15 cellular contexts compared by ENCODE assay signal in genomic region chr2:43758738-43759137, GRCh38. TPM values are rescaled to one million over a fixed set of nuclear protein-coding genes. Genes with fewer than 3 reads are reported as not detected.
DNase-seq lines count a peak whose midpoint lies in the region; ATAC-seq and TF ChIP-seq lines count a peak whose summit lies in the region.
"Had no signal": no experiment of that assay in that cellular context is flagged by ENCODE, and none has a peak within 500 bp of the region (broad histone marks: within the 10 kb centered on the region; RNA-seq: fewer than 3 reads in every experiment).

No MANE protein-coding gene starts in this region.

- DNase-seq in HCT116 (ENCODE audit: low read depth, low spot score), result no peak
- DNase-seq in MCF 10A (ENCODE audit: unreplicated experiment), result no peak
- DNase-seq in left lung, result no peak
- no peak for DNase-seq in thoracic aorta (ENCODE audit: low spot score)
- DNase-seq in GOT3 (lab: John Stamatoyannopoulos, UW), result no peak
- no peak for DNase-seq in activated T-cell treated with anti-CD3 and anti-CD28 coated beads, Interleukin-2, amount 50 U/mL, for 1 hour
- DNase-seq: activated CD4-positive, alpha-beta T cell treated with anti-CD3 and anti-CD28 coated beads, Interleukin-2, amount 50 U/mL, for 48 hours; activated naive CD4-positive, alpha-beta T cell treated with anti-CD3 and anti-CD28 coated beads, Interleukin-2, amount 50 U/mL, for 16 hours; head of caudate nucleus; NCI-H1436 treated with DMSO at 0.1 percent for 48 hours; NCI-H82; T-cell had no signal

- RAD21 ChIA-PET in HCT116 (lab: Charles Lee; ENCODE audit: low non-redundant PET in 1 of 2, low total read pairs in 2 of 2, uncharacterized antibody in 2 of 2, unreplicated experiment in 2 of 2), result no interaction called here

- no peak overlapping the region for H2AFZ ChIP-seq in HCT116 (ENCODE audit: low read depth, low read length, poor library complexity, severe bottlenecking)
- H2AFZ ChIP-seq: parathyroid adenoma had no signal

- H3K4me1 ChIP-seq in HCT116 (ENCODE audit: control insufficient read depth in 1 of 2, insufficient read depth in 2 of 2, low read length in 2 of 2) (peaks cover 0 to 17% of the 10 kb centered on the region in 2 experiments; a peak in 2 of 4 replicates), left lung (no peaks in the 10 kb centered on the region), thoracic aorta (ENCODE audit: control insufficient read depth in 1 of 2, low read depth in 2 of 2) (peaks cover 6 to 14% of the 10 kb centered on the region in 2 donors)
- H3K4me1 ChIP-seq: parathyroid adenoma had no signal

- ATAC-seq in HCT116, result peak; percentile 22; the same call in 1 of the 2 replicates
- peak; percentile 30 for ATAC-seq in left lung
- ATAC-seq in thoracic aorta (ENCODE audit: insufficient number of reproducible peaks, low FRiP score, low read depth), result peak; percentile 30
- ATAC-seq in GM18498 (IDR thresholded peaks at IDR 0.05; ENCODE audit: unreplicated experiment), result no peak
- no peak for ATAC-seq in activated T-helper 17 cell treated with anti-CD3 and anti-CD28 coated beads, Interleukin-2, amount 50 U/mL, for 72 hours (replicated peaks)
- ATAC-seq: T-cell had no signal

- TF ChIP-seq RAD21 in HCT116 (IDR thresholded peaks at IDR 0.05; ENCODE audit: low read depth), result no peak

- H3K79me2 ChIP-seq in HCT116 (ENCODE audit: insufficient read depth, low read length), result no peaks in the 10 kb centered on the region
- H3K79me2 ChIP-seq: parathyroid adenoma had no signal

- H3K9ac ChIP-seq in HCT116 (ENCODE audit: low read length), result no peak overlapping the region
- H3K9ac ChIP-seq: parathyroid adenoma had no signal

- H3K9me3 Mint-ChIP-seq in MCF 10A (ENCODE audit: unreplicated experiment), result no peaks in the 10 kb centered on the region
- H3K9me3 Mint-ChIP-seq in activated T-helper 17 cell treated with anti-CD3 and anti-CD28 coated beads, Interleukin-2, amount 50 U/mL, for 72 hours, result no peaks in the 10 kb centered on the region
- H3K9me3 Mint-ChIP-seq: T-cell had no signal

- peaks cover 14% of the 10 kb centered on the region for H3K4me1 Mint-ChIP-seq in MCF 10A (ENCODE audit: insufficient read depth, unreplicated experiment)
- no peaks in the 10 kb centered on the region for H3K4me1 Mint-ChIP-seq in activated T-helper 17 cell treated with anti-CD3 and anti-CD28 coated beads, Interleukin-2, amount 50 U/mL, for 72 hours
- H3K4me1 Mint-ChIP-seq: T-cell had no signal

- no peaks in the 10 kb centered on the region for H3K27me3 Mint-ChIP-seq in MCF 10A (ENCODE audit: insufficient read depth, unreplicated experiment)
- no peaks in the 10 kb centered on the region for H3K27me3 Mint-ChIP-seq in activated T-helper 17 cell treated with anti-CD3 and anti-CD28 coated beads, Interleukin-2, amount 50 U/mL, for 72 hours

- H3K9me2 ChIP-seq in HCT116 (ENCODE audit: insufficient read depth), result no peaks in the 10 kb centered on the region

- CTCF ChIA-PET in HCT116 (lab: Charles Lee) (no interaction called here), MCF 10A (lab: Yijun Ruan, JAX) (interaction anchor here (1.0 kb wide), 1 partner anchor 22 kb away, joined by 3 read pairs; no protein-coding TSS in a partner anchor)

- TF ChIP-seq POLR2A in HCT116 (IDR thresholded peaks at IDR 0.05; ENCODE audit: borderline replicate concordance, extremely low read depth, insufficient read depth, insufficient read length), result no peak

- intact Hi-C loops in HCT116 (cut with micrococcal nuclease), result no loop called here
- intact Hi-C loops in MCF 10A (cut with micrococcal nuclease), result no loop called here
- intact Hi-C loops in left lung (cut with DNase I), result no loop called here

- BruUV-seq in HCT116 (replicated peaks; lab: Mats Ljungman, UMichigan) (no TSS peak), MCF 10A (replicated peaks; lab: Mats Ljungman, UMichigan) (no TSS peak)

- no peak overlapping the region for H3K4me3 Mint-ChIP-seq in MCF 10A (ENCODE audit: unreplicated experiment)
- no peak overlapping the region for H3K4me3 Mint-ChIP-seq in activated T-helper 17 cell treated with anti-CD3 and anti-CD28 coated beads, Interleukin-2, amount 50 U/mL, for 72 hours
- H3K4me3 Mint-ChIP-seq: T-cell had no signal

- no peak overlapping the region for H3K4me3 ChIP-seq in HCT116 (replicated peaks in 1 of 2; ENCODE audit: low read depth in 1 of 2, low read length in 2 of 2)
- no peak overlapping the region for H3K4me3 ChIP-seq in left lung
- no peak overlapping the region for H3K4me3 ChIP-seq in thoracic aorta

- POLR2A ChIA-PET in HCT116 (lab: Charles Lee), result no interaction called here
- POLR2A ChIA-PET in MCF 10A (lab: Yijun Ruan, JAX), result interaction anchor here (1.5 kb wide), 1 partner anchor 15 kb away, joined by 10 read pairs; the partner anchor contains the start of gene DYNC2LI1

- peak overlapping the region; percentile 9 for H3K27ac Mint-ChIP-seq in MCF 10A (ENCODE audit: low read depth, unreplicated experiment)
- H3K27ac Mint-ChIP-seq in activated T-helper 17 cell treated with anti-CD3 and anti-CD28 coated beads, Interleukin-2, amount 50 U/mL, for 72 hours, result no peak overlapping the region
- H3K27ac Mint-ChIP-seq: T-cell had no signal

- H3K36me3 Mint-ChIP-seq in MCF 10A (ENCODE audit: insufficient read depth, unreplicated experiment), result no peaks in the 10 kb centered on the region
- H3K36me3 Mint-ChIP-seq in activated T-helper 17 cell treated with anti-CD3 and anti-CD28 coated beads, Interleukin-2, amount 50 U/mL, for 72 hours (ENCODE audit: low read depth), result no peaks in the 10 kb centered on the region
- H3K36me3 Mint-ChIP-seq: T-cell had no signal

- H3K27me3 ChIP-seq in HCT116 (ENCODE audit: insufficient read depth, low read length) (no peaks in the 10 kb centered on the region), left lung (no peaks in the 10 kb centered on the region), thoracic aorta (replicated peaks; ENCODE audit: insufficient read depth) (no peaks in the 10 kb centered on the region)

- no peak for TF ChIP-seq CTCF in HCT116 (IDR thresholded peaks at IDR 0.05 in 2 of 3, conservative IDR thresholded peaks at IDR 0.05 in 1 of 3; ENCODE audit: borderline replicate concordance in 1 of 3, insufficient read depth in 1 of 3, low read depth in 2 of 3, low read length in 2 of 3)
- no peak for TF ChIP-seq CTCF in MCF 10A (IDR thresholded peaks at IDR 0.05; ENCODE audit: unreplicated experiment)
- no peak for TF ChIP-seq CTCF in left lung (IDR thresholded peaks at IDR 0.05)
- TF ChIP-seq CTCF in thoracic aorta (IDR thresholded peaks at IDR 0.05), result no peak

- no peaks in the 10 kb centered on the region for H4K20me1 ChIP-seq in HCT116 (ENCODE audit: insufficient read depth)

- H3K4me2 ChIP-seq in HCT116 (ENCODE audit: low read length), result peak overlapping the region; percentile 52

- no peaks in the 10 kb centered on the region for H3K9me3 ChIP-seq in HCT116 (ENCODE audit: control insufficient read depth in 1 of 2, insufficient read depth in 1 of 2, low read depth in 1 of 2, low read length in 2 of 2)
- no peaks in the 10 kb centered on the region for H3K9me3 ChIP-seq in left lung
- H3K9me3 ChIP-seq in thoracic aorta, result no peaks in the 10 kb centered on the region

- H3K27ac ChIP-seq in HCT116 (ENCODE audit: low read depth, low read length), result no peak overlapping the region
- peak overlapping the region in 1 of 2 donors; percentile 39 for H3K27ac ChIP-seq in left lung
- peak overlapping the region; percentile 0 to 58 for H3K27ac ChIP-seq in thoracic aorta
- H3K27ac ChIP-seq: parathyroid adenoma had no signal

- H3K36me3 ChIP-seq in HCT116 (ENCODE audit: control insufficient read depth in 1 of 2, insufficient read depth in 2 of 2, low read length in 2 of 2) (no peaks in the 10 kb centered on the region), left lung (no peaks in the 10 kb centered on the region), thoracic aorta (no peaks in the 10 kb centered on the region)

TF ChIP-seq in HCT116, 20 proteins besides CTCF, POLR2A, EP300 and RAD21 (continues in another document):
- TF ChIP-seq ELF1 (IDR thresholded peaks at IDR 0.05; ENCODE audit: borderline replicate concordance, low read depth), result no peak
- no peak for TF ChIP-seq POLR2AphosphoS5 (IDR thresholded peaks at IDR 0.05; ENCODE audit: low read depth, low read length)
- TF ChIP-seq EGR1 (IDR thresholded peaks at IDR 0.05; ENCODE audit: low read depth), result no peak
- no peak for TF ChIP-seq ZNF274 (IDR thresholded peaks at IDR 0.05; ENCODE audit: low read depth, low read length)
- TF ChIP-seq FOSL1 (IDR thresholded peaks at IDR 0.05; ENCODE audit: low read depth), result no peak
- no peak for TF ChIP-seq ATF3 (IDR thresholded peaks at IDR 0.05)
- no peak for TF ChIP-seq EZH2 (IDR thresholded peaks at IDR 0.05)
- TF ChIP-seq ZBTB33 (IDR thresholded peaks at IDR 0.05; ENCODE audit: extremely low read depth, insufficient replicate concordance, low read length), result no peak
- no peak for TF ChIP-seq TCF7L2 (IDR thresholded peaks at IDR 0.05; ENCODE audit: borderline replicate concordance, extremely low read depth, insufficient read depth, insufficient read length)
- no peak for TF ChIP-seq JUND (IDR thresholded peaks at IDR 0.05)
- TF ChIP-seq EZH2phosphoT487 (IDR thresholded peaks at IDR 0.05; ENCODE audit: borderline replicate concordance), result no peak
- no peak for TF ChIP-seq SP1 (IDR thresholded peaks at IDR 0.05; ENCODE audit: low read depth)
- no peak for TF ChIP-seq CEBPB (IDR thresholded peaks at IDR 0.05; ENCODE audit: low read depth)
- TF ChIP-seq ZFX (IDR thresholded peaks at IDR 0.05), result no peak

RNA-seq across cellular contexts. Expression of gene DYNC2LI1, which starts 15.1 kb away (rescaled TPM):
- 16.7 TPM for total RNA-seq in HCT116 (2021; ENCODE audit: unreplicated experiment)
- polyA plus RNA-seq in HCT116 (2012), result 4.8 and 6.7 TPM in 2 replicates
- 13.0 and 16.6 TPM in 2 replicates for total RNA-seq in MCF 10A (2022)
- total RNA-seq in left lung, result 10 to 100 TPM; 17.8 TPM
- total RNA-seq in thoracic aorta, result 10 to 100 TPM; 32.9 to 41.6 TPM
- total RNA-seq in activated T-helper 17 cell treated with anti-CD3 and anti-CD28 coated beads, Interleukin-2, amount 50 U/mL, for 72 hours, result 1 to 10 TPM; 5.7 to 8.1 TPM

Comparison
In these comparisons a context has a peak if more than half of its experiments do, and no peak if none do; other contexts are left out.
1. ATAC-seq: peak in HCT116 (single experiment), left lung (single experiment) and thoracic aorta (single experiment); none in GM18498 (single experiment) and activated T-helper 17 cell treated with anti-CD3 and anti-CD28 coated beads, Interleukin-2, amount 50 U/mL, for 72 hours (single experiment).